ENCODE assay signal across 1 cellular context in genomic region chr17:54900457-54901229, GRCh38.
TF ChIP-seq lines count a peak whose summit lies in the region.

TSS of gene TOM1L1 (plus strand) at chr17:54900852. CDS start at chr17:54900866, 14 bp downstream.

TF ChIP-seq in K562, 482 proteins besides CTCF, POLR2A, EP300 and RAD21 (continued from another document and continues in another):
- TF ChIP-seq ZBTB2 (IDR thresholded peaks at IDR 0.05) (0 out of 2 replicates have a peak, but pooled peaks have one; percentile 31), ATF1 (CRISPR knock-in tag; IDR thresholded peaks at IDR 0.05) (no peak), ATF1 (tag; IDR thresholded peaks at IDR 0.05) (peak; percentile 33; the same call in 1 of the 2 replicates), ZNF830 (CRISPR knock-in tag; IDR thresholded peaks at IDR 0.05) (no peak), RBFOX2 (IDR thresholded peaks at IDR 0.05; ENCODE audit: low read depth, low read length) (peak; percentile 84), HNRNPL (IDR thresholded peaks at IDR 0.05; ENCODE audit: low read depth, low read length) (peak; percentile 93), DPF2 (IDR thresholded peaks at IDR 0.05) (peak; percentile 23; the same call in 1 of the 2 replicates), VEZF1 (CRISPR knock-in tag; IDR thresholded peaks at IDR 0.05) (peak; percentile 29), FIP1L1 (IDR thresholded peaks at IDR 0.05; ENCODE audit: low read depth, low read length, poor library complexity, severe bottlenecking) (peak; percentile 32), ZBTB40 (IDR thresholded peaks at IDR 0.05) (0 out of 2 replicates have a peak, but pooled peaks have one; percentile 9), ZBTB40 (CRISPR knock-in tag; IDR thresholded peaks at IDR 0.05) (no peak), CBFB (CRISPR knock-in tag; IDR thresholded peaks at IDR 0.05) (no peak), NRF1 (conservative IDR thresholded peaks at IDR 0.05 in 1 of 2, IDR thresholded peaks at IDR 0.05 in 1 of 2) (peak in 1 of 2 experiments; percentile 61; a peak in 3 of 4 replicates), MAZ (CRISPR knock-in tag; conservative IDR thresholded peaks at IDR 0.05 in 1 of 2, IDR thresholded peaks at IDR 0.05 in 1 of 2) (peak; percentile 36 to 60; a peak in 3 of 4 replicates), SIN3B (IDR thresholded peaks at IDR 0.05; ENCODE audit: low read depth) (peak; percentile 38; the same call in 1 of the 2 replicates), ZFX (CRISPR knock-in tag; IDR thresholded peaks at IDR 0.05) (peak; percentile 57; the same call in 1 of the 2 replicates), PHF8 (IDR thresholded peaks at IDR 0.05; ENCODE audit: borderline replicate concordance, low read length) (peak; percentile 65; the same call in 1 of the 2 replicates), HDGF (IDR thresholded peaks at IDR 0.05) (no peak), CCNT2 (IDR thresholded peaks at IDR 0.05; ENCODE audit: borderline replicate concordance, extremely low read depth, insufficient read length, low read depth, low read length) (peak; percentile 23), HNRNPLL (IDR thresholded peaks at IDR 0.05; ENCODE audit: low read depth, low read length, poor library complexity, severe bottlenecking) (peak; percentile 71), HDAC1 (IDR thresholded peaks at IDR 0.05) (0 out of 4 replicates have a peak, but pooled peaks of 1 of the 2 experiments have one; percentile 16), MAX (CRISPR knock-in tag; IDR thresholded peaks at IDR 0.05) (peak; percentile 53; the same call in 1 of the 2 replicates), NCOA1 (IDR thresholded peaks at IDR 0.05; ENCODE audit: low read depth) (no peak), IFI16 (CRISPR knock-in tag; IDR thresholded peaks at IDR 0.05) (no peak), E2F4 (CRISPR knock-in tag; IDR thresholded peaks at IDR 0.05; ENCODE audit: low read depth) (no peak), ZNF12 (CRISPR knock-in tag; IDR thresholded peaks at IDR 0.05) (no peak), TEAD1 (CRISPR knock-in tag; IDR thresholded peaks at IDR 0.05) (0 out of 4 replicates have a peak, but pooled peaks of 1 of the 2 experiments have one; percentile 40), BCOR (IDR thresholded peaks at IDR 0.05) (peak; percentile 49; the same call in 1 of the 2 replicates), ZC3H8 (IDR thresholded peaks at IDR 0.05) (0 out of 2 replicates have a peak, but pooled peaks have one; percentile 17), ZNF24 (IDR thresholded peaks at IDR 0.05) (no peak), PHF20 (IDR thresholded peaks at IDR 0.05; ENCODE audit: partially characterized antibody) (no peak), TFAP4 (CRISPR knock-in tag; IDR thresholded peaks at IDR 0.05; ENCODE audit: borderline replicate concordance) (peak; percentile 28; the same call in 1 of the 2 replicates), SMARCE1 (IDR thresholded peaks at IDR 0.05) (0 out of 2 replicates have a peak, but pooled peaks have one; percentile 30), SUPT5H (IDR thresholded peaks at IDR 0.05) (peak; percentile 46), FOXP1 (CRISPR knock-in tag; IDR thresholded peaks at IDR 0.05) (peak; percentile 53; the same call in 1 of the 2 replicates), ZNF274 (IDR thresholded peaks at IDR 0.05; ENCODE audit: borderline replicate concordance, low read depth, low read length) (no peak), ZNF395 (CRISPR knock-in tag; IDR thresholded peaks at IDR 0.05) (no peak), ARID4B (CRISPR knock-in tag; IDR thresholded peaks at IDR 0.05) (peak; percentile 26; the same call in 1 of the 2 replicates), CTBP1 (IDR thresholded peaks at IDR 0.05; ENCODE audit: borderline replicate concordance) (peak; percentile 91), LEF1 (IDR thresholded peaks at IDR 0.05) (no peak)
